In the genomic region with DNA sequence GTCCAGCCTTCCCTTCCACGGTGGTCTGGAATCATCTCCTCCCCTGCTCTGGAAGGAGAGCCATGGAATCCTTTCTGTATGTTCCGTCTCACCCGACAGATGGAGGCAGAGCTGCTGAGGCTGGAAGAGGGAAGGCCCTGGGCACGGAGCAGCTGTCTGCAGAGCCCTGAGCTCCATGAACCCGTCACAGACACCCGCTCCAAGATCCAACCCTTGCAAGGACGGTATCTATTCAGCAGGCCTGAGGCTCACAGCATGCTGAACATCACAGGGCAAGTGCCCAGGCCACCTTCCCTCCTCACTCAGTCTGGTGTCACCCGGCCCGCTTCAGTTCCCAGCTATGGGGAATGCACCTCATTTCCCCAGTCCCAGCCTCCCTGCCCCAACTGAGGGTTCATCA, we compare ENCODE assay signal across 30 cellular contexts.
A peak's percentile ranks its signal among the peaks of the same experiment; 100 is the strongest.
DNase-seq lines count a peak whose midpoint lies in the region; ATAC-seq and TF ChIP-seq lines count a peak whose summit lies in the region.
"Had no signal": no experiment of that assay in that cellular context is flagged by ENCODE, and none has a peak within 500 bp of the region (broad histone marks: within the 10 kb centered on the region; RNA-seq: fewer than 3 reads in every experiment).

No MANE protein-coding gene starts in this region.

- no peaks in the 10 kb centered on the region for H3K27me3 Mint-ChIP-seq in activated CD4-positive, alpha-beta T cell treated with anti-CD3 and anti-CD28 coated beads, Interleukin-2, amount 10 ng/mL, durations not matched to agents 7 days and 5 days
- H3K27me3 Mint-ChIP-seq in CD4-positive, CD25-positive, alpha-beta regulatory T cell: no peaks in the 10 kb centered on the region
- H3K27me3 Mint-ChIP-seq: activated naive CD8-positive, alpha-beta T cell; dendritic cell treated with granulocyte-macrophage colony-stimulating factor and Interleukin-4, amounts not matched to agents 40 ng/mL and 50 ng/mL, for 4 days; naive thymus-derived CD8-positive, alpha-beta T cell had no signal

- H3K9ac ChIP-seq in rectal smooth muscle tissue (ENCODE audit: low read length) (no peak overlapping the region), mesendoderm (ENCODE audit: low read length) (no peak overlapping the region)

- peaks cover 62% of the 10 kb centered on the region for H3K36me3 ChIP-seq in CD4-positive, CD25-positive, alpha-beta regulatory T cell (ENCODE audit: control insufficient read depth, insufficient read depth, low read length)
- H3K36me3 ChIP-seq in rectal smooth muscle tissue (ENCODE audit: control insufficient read depth, insufficient read depth, low read length): peaks cover 41% of the 10 kb centered on the region
- peaks cover 3% of the 10 kb centered on the region for H3K36me3 ChIP-seq in mesendoderm (ENCODE audit: control insufficient read depth, insufficient read depth, low read length)
- H3K36me3 ChIP-seq: HAP-1 had no signal

- no peak overlapping the region for H3K23ac ChIP-seq in mesendoderm (ENCODE audit: low read length)

- H3K27ac ChIP-seq in CD4-positive, CD25-positive, alpha-beta regulatory T cell (ENCODE audit: insufficient read depth, low read length, poor library complexity, severe bottlenecking): no peak overlapping the region
- H3K27ac ChIP-seq in dorsolateral prefrontal cortex (peak overlapping the region in 35 of 59 donors; percentile 2 to 93 (median 58)), rectal smooth muscle tissue (ENCODE audit: low read depth, low read length) (peak overlapping the region; percentile 47), mesendoderm (ENCODE audit: low read depth, low read length) (no peak overlapping the region), caudate nucleus (ENCODE audit: low read depth, low read length) (no peak overlapping the region)
- H3K27ac ChIP-seq: esophagus squamous epithelium, foreskin keratinocyte, lower lobe of right lung, SK-N-MC had no signal

- intact Hi-C loops in dorsolateral prefrontal cortex (cut with DNase I): no loop called here

- no peak for DNase-seq in activated CD4-positive, alpha-beta T cell treated with anti-CD3 and anti-CD28 coated beads, Interleukin-2, amount 10 ng/mL, durations not matched to agents 7 days and 5 days
- no peak for DNase-seq in activated CD4-positive, alpha-beta T cell treated with anti-CD3 and anti-CD28 coated beads, Interleukin-2, amount 50 U/mL, for 48 hours
- DNase-seq in CD4-positive, CD25-positive, alpha-beta regulatory T cell: no peak
- DNase-seq in dorsolateral prefrontal cortex: peak in 2 of 10 donors; percentile 8 to 24
- DNase-seq in mesendoderm: no peak
- DNase-seq in caudate nucleus (lab: John Stamatoyannopoulos, UW): no peak
- DNase-seq in iPS-NIHi7 (ENCODE audit: extremely low spot score): no peak
- DNase-seq: 8988T; activated CD4-positive, CD25-positive, alpha-beta regulatory T cell; CD8-positive, alpha-beta T cell; central memory CD4-positive, alpha-beta T cell; DMS153; esophagus squamous epithelium; foreskin keratinocyte; Karpas-422; lower lobe of right lung; naive thymus-derived CD8-positive, alpha-beta T cell; NCI-H1930; NCI-H2171 treated with DMSO at 0.1 percent for 48 hours; NCI-H510A had no signal

- H2BK15ac ChIP-seq in mesendoderm (replicated peaks; ENCODE audit: low read depth): no peak overlapping the region

- H3K4me3 ChIP-seq in CD4-positive, CD25-positive, alpha-beta regulatory T cell (ENCODE audit: low read depth, low read length): no peak overlapping the region
- no peak overlapping the region for H3K4me3 ChIP-seq in dorsolateral prefrontal cortex
- no peak overlapping the region for H3K4me3 ChIP-seq in rectal smooth muscle tissue (ENCODE audit: low read length)
- no peak overlapping the region for H3K4me3 ChIP-seq in mesendoderm (ENCODE audit: low read length)
- H3K4me3 ChIP-seq: esophagus squamous epithelium, GM12878, HAP-1, heart left ventricle, lower lobe of right lung, SK-N-MC had no signal

- H3K79me1 ChIP-seq in mesendoderm (ENCODE audit: low read length): no peaks in the 10 kb centered on the region

- no peaks in the 10 kb centered on the region for H3K79me2 ChIP-seq in mesendoderm (ENCODE audit: control insufficient read depth, insufficient read depth, low read length)

- H3K56ac ChIP-seq in mesendoderm (ENCODE audit: low read length): no peak overlapping the region

- no peak overlapping the region for H3K4me2 ChIP-seq in mesendoderm (ENCODE audit: low read length)

- no peaks in the 10 kb centered on the region for H3K9me3 ChIP-seq in CD4-positive, CD25-positive, alpha-beta regulatory T cell (ENCODE audit: control insufficient read depth in 2 of 2, low read length in 2 of 2)
- H3K9me3 ChIP-seq: esophagus squamous epithelium, HAP-1, heart left ventricle, lower lobe of right lung had no signal

- H3K4me3 Mint-ChIP-seq in activated CD4-positive, alpha-beta T cell treated with anti-CD3 and anti-CD28 coated beads, Interleukin-2, amount 10 ng/mL, durations not matched to agents 7 days and 5 days: no peak overlapping the region
- H3K4me3 Mint-ChIP-seq in CD4-positive, CD25-positive, alpha-beta regulatory T cell: no peak overlapping the region
- H3K4me3 Mint-ChIP-seq: activated naive CD8-positive, alpha-beta T cell; activated T-helper 1 cell treated with anti-CD3 and anti-CD28 coated beads, Interleukin-12 subunit alpha, Interleukin-12 subunit beta, Interleukin-2, Interleukin-4 antibody, amounts not matched to agents 30 ng/mL and 10 ng/mL and 1 ng/mL, durations not matched to agents 14 hours and 24 hours and 36 hours; CD8-positive, alpha-beta T cell; dendritic cell treated with granulocyte-macrophage colony-stimulating factor and Interleukin-4, amounts not matched to agents 40 ng/mL and 50 ng/mL, for 4 days; naive thymus-derived CD8-positive, alpha-beta T cell; stimulated activated effector memory CD8-positive, alpha-beta T cell treated with anti-CD3 and anti-CD28 coated beads, Interleukin-12 subunit alpha, Interleukin-12 subunit beta, amount 100 ng/mL, for 72 hours; T-helper 1 cell treated with Interleukin-12 subunit alpha and Interleukin-12 subunit beta and Interleukin-4 antibody, amounts not matched to agents 30 μg/mL and 1 μg/mL, for 36 hours had no signal

- no peaks in the 10 kb centered on the region for H3K9me3 Mint-ChIP-seq in activated CD4-positive, alpha-beta T cell treated with anti-CD3 and anti-CD28 coated beads, Interleukin-2, amount 10 ng/mL, durations not matched to agents 7 days and 5 days
- peaks cover 0 to 2% (median 0%) of the 10 kb centered on the region in 7 donors for H3K9me3 Mint-ChIP-seq in CD4-positive, CD25-positive, alpha-beta regulatory T cell
- H3K9me3 Mint-ChIP-seq: activated T-helper 1 cell treated with anti-CD3 and anti-CD28 coated beads, Interleukin-12 subunit alpha, Interleukin-12 subunit beta, Interleukin-2, Interleukin-4 antibody, amounts not matched to agents 30 ng/mL and 10 ng/mL and 1 ng/mL, durations not matched to agents 14 hours and 24 hours and 36 hours; CD8-positive, alpha-beta T cell; dendritic cell treated with granulocyte-macrophage colony-stimulating factor and Interleukin-4, amounts not matched to agents 40 ng/mL and 50 ng/mL, for 4 days; stimulated activated effector memory CD8-positive, alpha-beta T cell treated with anti-CD3 and anti-CD28 coated beads, Interleukin-12 subunit alpha, Interleukin-12 subunit beta, amount 100 ng/mL, for 72 hours; T-helper 1 cell treated with Interleukin-12 subunit alpha and Interleukin-12 subunit beta and Interleukin-4 antibody, amounts not matched to agents 30 μg/mL and 1 μg/mL, for 36 hours had no signal

- CTCF ChIA-PET in activated CD4-positive, alpha-beta T cell treated with anti-CD3 and anti-CD28 coated beads, Interleukin-2, amount 10 ng/mL, durations not matched to agents 7 days and 5 days (lab: Charles Lee): interaction anchor here (1.0 to 2.9 kb wide), 3 partner anchors 11 to 14 kb away, joined by 3 to 8 read pairs (median 5); no protein-coding TSS in a partner anchor

- H3K4ac ChIP-seq in mesendoderm (ENCODE audit: low read depth, low read length): no peak overlapping the region

- no CpG with 5 or more reads among the region's 9 CpGs for WGBS in mesendoderm (ENCODE audit: extremely low coverage, insufficient coverage, low lambda C conversion rate)

- no peak for TF ChIP-seq CTCF in dorsolateral prefrontal cortex (IDR thresholded peaks at IDR 0.05 in 54 of 56, conservative IDR thresholded peaks at IDR 0.05 in 2 of 56; ENCODE audit: low read depth in 1 of 56, partially characterized antibody in 56 of 56)

- H4K8ac ChIP-seq in mesendoderm (ENCODE audit: low read depth, low read length): no peak overlapping the region

- H3K18ac ChIP-seq in mesendoderm (ENCODE audit: low read length): no peak overlapping the region

- H2BK120ac ChIP-seq in mesendoderm (ENCODE audit: low read depth, low read length): no peak overlapping the region

- peaks cover 29% of the 10 kb centered on the region for H3K4me1 ChIP-seq in CD4-positive, CD25-positive, alpha-beta regulatory T cell (ENCODE audit: control insufficient read depth, insufficient read depth, low read length, poor library complexity, severe bottlenecking)
- H3K4me1 ChIP-seq in rectal smooth muscle tissue (ENCODE audit: control insufficient read depth, insufficient read depth, low read length): peaks cover 40% of the 10 kb centered on the region
- no peaks in the 10 kb centered on the region for H3K4me1 ChIP-seq in mesendoderm (ENCODE audit: control insufficient read depth, low read depth, low read length)
- H3K4me1 ChIP-seq: foreskin keratinocyte, HAP-1, lower lobe of right lung had no signal

- no peak overlapping the region for H4K5ac ChIP-seq in mesendoderm (ENCODE audit: low read length)

- peaks cover 21% of the 10 kb centered on the region for H3K4me1 Mint-ChIP-seq in activated CD4-positive, alpha-beta T cell treated with anti-CD3 and anti-CD28 coated beads, Interleukin-2, amount 10 ng/mL, durations not matched to agents 7 days and 5 days
- H3K4me1 Mint-ChIP-seq in CD4-positive, CD25-positive, alpha-beta regulatory T cell: peaks cover 10 to 42% (median 33%) of the 10 kb centered on the region in 4 donors

- H2AK5ac ChIP-seq in mesendoderm (ENCODE audit: low read length): no peak overlapping the region

- peaks cover 40% of the 10 kb centered on the region for H3K36me3 Mint-ChIP-seq in activated CD4-positive, alpha-beta T cell treated with anti-CD3 and anti-CD28 coated beads, Interleukin-2, amount 10 ng/mL, durations not matched to agents 7 days and 5 days (ENCODE audit: low read depth)
- peaks cover 46% of the 10 kb centered on the region for H3K36me3 Mint-ChIP-seq in CD4-positive, CD25-positive, alpha-beta regulatory T cell

- H2BK5ac ChIP-seq in mesendoderm (ENCODE audit: low read length): no peak overlapping the region

- POLR2A ChIA-PET in activated CD4-positive, alpha-beta T cell treated with anti-CD3 and anti-CD28 coated beads, Interleukin-2, amount 10 ng/mL, durations not matched to agents 7 days and 5 days (lab: Charles Lee): no interaction called here

- no peaks in the 10 kb centered on the region for H3K27me3 ChIP-seq in CD4-positive, CD25-positive, alpha-beta regulatory T cell (ENCODE audit: control insufficient read depth, insufficient read depth, low read length)
- H3K27me3 ChIP-seq in dorsolateral prefrontal cortex (no peaks in the 10 kb centered on the region), rectal smooth muscle tissue (ENCODE audit: control insufficient read depth, insufficient read depth, low read length) (no peaks in the 10 kb centered on the region), mesendoderm (ENCODE audit: insufficient read depth, low read length, poor library complexity) (no peaks in the 10 kb centered on the region)
- H3K27me3 ChIP-seq: esophagus squamous epithelium, foreskin keratinocyte, heart left ventricle had no signal

- peak overlapping the region; percentile 19 for H3K27ac Mint-ChIP-seq in activated CD4-positive, alpha-beta T cell treated with anti-CD3 and anti-CD28 coated beads, Interleukin-2, amount 10 ng/mL, durations not matched to agents 7 days and 5 days
- peak overlapping the region; percentile 42 to 79 (median 72) for H3K27ac Mint-ChIP-seq in CD4-positive, CD25-positive, alpha-beta regulatory T cell
- H3K27ac Mint-ChIP-seq: activated naive CD8-positive, alpha-beta T cell; activated T-helper 1 cell treated with anti-CD3 and anti-CD28 coated beads, Interleukin-12 subunit alpha, Interleukin-12 subunit beta, Interleukin-2, Interleukin-4 antibody, amounts not matched to agents 30 ng/mL and 10 ng/mL and 1 ng/mL, durations not matched to agents 14 hours and 24 hours and 36 hours; CD8-positive, alpha-beta T cell; dendritic cell treated with granulocyte-macrophage colony-stimulating factor and Interleukin-4, amounts not matched to agents 40 ng/mL and 50 ng/mL, for 4 days; T-helper 1 cell treated with Interleukin-12 subunit alpha and Interleukin-12 subunit beta and Interleukin-4 antibody, amounts not matched to agents 30 μg/mL and 1 μg/mL, for 36 hours had no signal

- ATAC-seq in CD4-positive, CD25-positive, alpha-beta regulatory T cell (ENCODE audit: low read depth in 2 of 2): no peak
- ATAC-seq: CD8-positive, alpha-beta T cell; foreskin keratinocyte; GM12878; naive thymus-derived CD8-positive, alpha-beta T cell had no signal

Comparison
In these comparisons a context has a peak if more than half of its experiments do, and no peak if none do; other contexts are left out.
1. H3K27ac ChIP-seq: peak in dorsolateral prefrontal cortex (35 of 59) and rectal smooth muscle tissue (single experiment); none in CD4-positive, CD25-positive, alpha-beta regulatory T cell (single experiment), mesendoderm (single experiment) and caudate nucleus (single experiment).